In genomic region chr2:28271231-28271913, GRCh38 we compare ENCODE assay signal across 11 cellular contexts.
DNase-seq lines count a peak whose midpoint lies in the region; ATAC-seq and TF ChIP-seq lines count a peak whose summit lies in the region.
"Had no signal": no experiment of that assay in that cellular context is flagged by ENCODE, and none has a peak within 500 bp of the region (broad histone marks: within the 10 kb centered on the region; RNA-seq: fewer than 3 reads in every experiment).

No MANE protein-coding gene starts in this region.

- peak overlapping the region; percentile 78 for H3K14ac ChIP-seq in IMR-90 (replicated peaks; ENCODE audit: low read depth, low read length)

- H3K23ac ChIP-seq in IMR-90 (ENCODE audit: low read depth, low read length), result no peak overlapping the region; the same call in 1 of the 2 replicates

- intact Hi-C loops in Calu3 (cut with micrococcal nuclease; ENCODE audit: unreplicated experiment), result no loop called here
- intact Hi-C loops in IMR-90 (cut with micrococcal nuclease), result no loop called here
- intact Hi-C loops in body of pancreas (cut with DNase I), result no loop called here

- H3K4me2 ChIP-seq in IMR-90 (ENCODE audit: low read depth, low read length), result peak overlapping the region; percentile 63; the same call in 1 of the 2 replicates

- peak overlapping the region; percentile 53 for H2AFZ ChIP-seq in IMR-90 (replicated peaks; ENCODE audit: low read length, poor library complexity)

- H3K27ac Mint-ChIP-seq in Calu3 (ENCODE audit: unreplicated experiment) (peak overlapping the region; percentile 18), osteocyte (ENCODE audit: unreplicated experiment) (peak overlapping the region; percentile 45)
- peak overlapping the region; percentile 75 for H3K27ac Mint-ChIP-seq in activated naive CD8-positive, alpha-beta T cell treated with anti-CD3 and anti-CD28 coated beads, Interleukin-2, amount 10 ng/mL, durations not matched to agents 7 days and 5 days

- H3K4ac ChIP-seq in IMR-90 (ENCODE audit: low read depth, low read length), result peak overlapping the region; percentile 57; the same call in 1 of the 2 replicates

- H3K18ac ChIP-seq in IMR-90 (ENCODE audit: low read depth, low read length), result peak overlapping the region; percentile 34

- peak overlapping the region in 1 of 2 experiments; percentile 55; a peak in 1 of 4 replicates for H4K8ac ChIP-seq in IMR-90 (ENCODE audit: low read depth in 2 of 2, low read length in 2 of 2)

- CTCF ChIA-PET in Calu3 (lab: Charles Lee), result no interaction called here
- CTCF ChIA-PET in IMR-90 (lab: Yijun Ruan, JAX), result no interaction called here

- H3K36me3 Mint-ChIP-seq in Calu3 (ENCODE audit: insufficient read depth, unreplicated experiment) (peaks cover 9% of the 10 kb centered on the region), osteocyte (ENCODE audit: unreplicated experiment) (no peaks in the 10 kb centered on the region)
- H3K36me3 Mint-ChIP-seq in activated naive CD8-positive, alpha-beta T cell treated with anti-CD3 and anti-CD28 coated beads, Interleukin-2, amount 10 ng/mL, durations not matched to agents 7 days and 5 days, result peaks cover 28% of the 10 kb centered on the region

- peaks cover 0 to 10% of the 10 kb centered on the region in 2 experiments; a peak in 1 of 4 replicates for H3K79me1 ChIP-seq in IMR-90 (ENCODE audit: low read depth in 1 of 2, low read length in 2 of 2)

- H4K20me1 ChIP-seq in IMR-90 (ENCODE audit: insufficient read depth, low read length), result no peaks in the 10 kb centered on the region

- H2BK20ac ChIP-seq in IMR-90 (ENCODE audit: low read depth, low read length), result peak overlapping the region; percentile 79; the same call in 1 of the 2 replicates

- peak overlapping the region; percentile 82; the same call in 1 of the 2 replicates for H2AK5ac ChIP-seq in IMR-90 (ENCODE audit: low read depth, low read length)

- no peak overlapping the region for H2AK9ac ChIP-seq in IMR-90 (replicated peaks; ENCODE audit: low read depth, low read length, poor library complexity)

- no peak for TF ChIP-seq POLR2A in IMR-90 (IDR thresholded peaks at IDR 0.05; ENCODE audit: low read depth, low read length)
- TF ChIP-seq POLR2A in body of pancreas (IDR thresholded peaks at IDR 0.05), result no peak

- in situ Hi-C loops in IMR-90 (cut with MboI; ENCODE audit: low sequenced_read_pairs), result no loop called here

- H3K9ac ChIP-seq in IMR-90 (ENCODE audit: low read depth, low read length), result no peak overlapping the region

- no peaks in the 10 kb centered on the region for H3K27me3 Mint-ChIP-seq in Calu3 (ENCODE audit: unreplicated experiment)
- H3K27me3 Mint-ChIP-seq in activated naive CD8-positive, alpha-beta T cell treated with anti-CD3 and anti-CD28 coated beads, Interleukin-2, amount 10 ng/mL, durations not matched to agents 7 days and 5 days, result no peaks in the 10 kb centered on the region
- H3K27me3 Mint-ChIP-seq in osteocyte (ENCODE audit: unreplicated experiment), result no peaks in the 10 kb centered on the region

- H4K5ac ChIP-seq in IMR-90 (ENCODE audit: low read depth, low read length), result peak overlapping the region; percentile 22; the same call in 1 of the 2 replicates

- peak overlapping the region; percentile 77; the same call in 1 of the 3 replicates for H2BK15ac ChIP-seq in IMR-90 (ENCODE audit: low read depth, low read length)

- ATAC-seq in IMR-90 (ENCODE audit: low read depth) (no peak), HG03460 (IDR thresholded peaks at IDR 0.05; ENCODE audit: unreplicated experiment) (no peak), body of pancreas (no peak)
- ATAC-seq in activated naive CD8-positive, alpha-beta T cell treated with anti-CD3 and anti-CD28 coated beads, Interleukin-2, amount 10 ng/mL, durations not matched to agents 7 days and 5 days (ENCODE audit: low read depth), result peak; percentile 48
- ATAC-seq: psoas muscle had no signal

- H3K9me3 ChIP-seq in IMR-90 (ENCODE audit: control insufficient read depth, insufficient read depth, low read length), result no peaks in the 10 kb centered on the region
- no peaks in the 10 kb centered on the region for H3K9me3 ChIP-seq in body of pancreas
- H3K9me3 ChIP-seq: adrenal gland, psoas muscle had no signal

- no peaks in the 10 kb centered on the region for H3K9me3 Mint-ChIP-seq in Calu3 (ENCODE audit: low read depth, unreplicated experiment)
- H3K9me3 Mint-ChIP-seq in activated naive CD8-positive, alpha-beta T cell treated with anti-CD3 and anti-CD28 coated beads, Interleukin-2, amount 10 ng/mL, durations not matched to agents 7 days and 5 days, result peaks cover 3% of the 10 kb centered on the region
- no peaks in the 10 kb centered on the region for H3K9me3 Mint-ChIP-seq in osteocyte (ENCODE audit: unreplicated experiment)

- H2BK5ac ChIP-seq in IMR-90 (ENCODE audit: low read depth, low read length, poor library complexity, severe bottlenecking), result peak overlapping the region; percentile 63

- H3K36me3 ChIP-seq in IMR-90 (ENCODE audit: control insufficient read depth, insufficient read depth, low read length) (no peaks in the 10 kb centered on the region), body of pancreas (replicated peaks in 1 of 2; ENCODE audit: insufficient read depth in 1 of 2, low read depth in 2 of 2) (no peaks in the 10 kb centered on the region)
- H3K36me3 ChIP-seq: adrenal gland had no signal

- 44% methylated on average over 1 of the region's 3 CpGs; no CpG with 5 or more reads in 1 of the 2 experiments for WGBS in IMR-90 (ENCODE audit: extremely low coverage in 2 of 2, insufficient read length in 1 of 2), 2 experiments
- WGBS in body of pancreas, 2 donors, result 86% methylated on average over 3 of the region's 3 CpGs

- H4K91ac ChIP-seq in IMR-90 (ENCODE audit: insufficient read depth, low read depth, low read length), result no peak overlapping the region

- no peaks in the 10 kb centered on the region for H3K27me3 ChIP-seq in IMR-90 (ENCODE audit: control insufficient read depth, insufficient read depth, low read length)
- no peaks in the 10 kb centered on the region for H3K27me3 ChIP-seq in body of pancreas
- H3K27me3 ChIP-seq: adrenal gland had no signal

- no peak overlapping the region for H3K4me3 Mint-ChIP-seq in Calu3 (ENCODE audit: low read depth, unreplicated experiment)
- peak overlapping the region; percentile 64 for H3K4me3 Mint-ChIP-seq in activated naive CD8-positive, alpha-beta T cell treated with anti-CD3 and anti-CD28 coated beads, Interleukin-2, amount 10 ng/mL, durations not matched to agents 7 days and 5 days
- H3K4me3 Mint-ChIP-seq in osteocyte (ENCODE audit: unreplicated experiment), result no peak overlapping the region

- DNase-seq in Calu3, result no peak
- DNase-seq in IMR-90, result no peak
- no peak for DNase-seq in activated naive CD8-positive, alpha-beta T cell treated with anti-CD3 and anti-CD28 coated beads, Interleukin-2, amount 10 ng/mL, durations not matched to agents 7 days and 5 days
- DNase-seq in osteocyte (ENCODE audit: extremely low spot score, unreplicated experiment), result no peak
- no peak for DNase-seq in NCI-H510A treated with DMSO at 0.1 percent for 48 hours (lab: John Stamatoyannopoulos, UW)
- no peak for DNase-seq in body of pancreas
- DNase-seq: kidney; NK-92 treated with Interleukin-12 subunit alpha and Interleukin-12 subunit beta, amount 100 ng/mL, for 24 hours; psoas muscle had no signal

- dilution Hi-C loops in IMR-90 (cut with HindIII; ENCODE audit: low sequenced_read_pairs, unreplicated experiment), result no loop called here

- H3K27ac ChIP-seq in IMR-90 (ENCODE audit: insufficient read depth, low read length) (no peak overlapping the region), body of pancreas (no peak overlapping the region)
- H3K27ac ChIP-seq: adrenal gland, psoas muscle had no signal

- no peak for TF ChIP-seq RAD21 in IMR-90 (IDR thresholded peaks at IDR 0.05; ENCODE audit: low read length)

- peaks cover 36% of the 10 kb centered on the region for H3K9me1 ChIP-seq in IMR-90 (ENCODE audit: insufficient read depth, low read length)

- H3K4me1 ChIP-seq in IMR-90 (ENCODE audit: control insufficient read depth, insufficient read depth, low read length) (peaks cover 30% of the 10 kb centered on the region), body of pancreas (peaks cover 13% of the 10 kb centered on the region)

- no peak overlapping the region for H3K56ac ChIP-seq in IMR-90 (ENCODE audit: extremely low read depth, insufficient read depth, low read length)

- TF ChIP-seq CTCF in Calu3 (IDR thresholded peaks at IDR 0.05; ENCODE audit: unreplicated experiment) (no peak), IMR-90 (conservative IDR thresholded peaks at IDR 0.05; ENCODE audit: low read depth, low read length) (no peak), osteocyte (IDR thresholded peaks at IDR 0.05) (no peak), body of pancreas (IDR thresholded peaks at IDR 0.05) (no peak)

- BruUV-seq in Calu3 (replicated peaks; lab: Mats Ljungman, UMichigan), result no TSS peak
- BruUV-seq in IMR-90 (replicated peaks; lab: Mats Ljungman, UMichigan), result no TSS peak

- H3K4me3 ChIP-seq in IMR-90 (ENCODE audit: insufficient read depth, low read depth, low read length) (no peak overlapping the region), body of pancreas (no peak overlapping the region)
- H3K4me3 ChIP-seq: adrenal gland, psoas muscle had no signal

- H3K4me1 Mint-ChIP-seq in Calu3 (ENCODE audit: low read depth, unreplicated experiment), result peaks cover 74% of the 10 kb centered on the region
- H3K4me1 Mint-ChIP-seq in activated naive CD8-positive, alpha-beta T cell treated with anti-CD3 and anti-CD28 coated beads, Interleukin-2, amount 10 ng/mL, durations not matched to agents 7 days and 5 days, result peaks cover 40% of the 10 kb centered on the region
- peaks cover 46% of the 10 kb centered on the region for H3K4me1 Mint-ChIP-seq in osteocyte (ENCODE audit: unreplicated experiment)

- peak overlapping the region; percentile 67 for H2BK120ac ChIP-seq in IMR-90 (ENCODE audit: low read depth, low read length)

- POLR2A ChIA-PET in IMR-90 (lab: Charles Lee; ENCODE audit: unreplicated experiment), result no interaction called here
- POLR2A ChIA-PET in activated naive CD8-positive, alpha-beta T cell treated with anti-CD3 and anti-CD28 coated beads, Interleukin-2, amount 10 ng/mL, durations not matched to agents 7 days and 5 days (lab: Charles Lee), result interaction anchor here (1.5 kb wide), 1 partner anchor 119 kb away, joined by 4 read pairs; no protein-coding TSS in a partner anchor

TF ChIP-seq in IMR-90, 13 proteins besides CTCF, POLR2A, EP300 and RAD21 (continues in another document):
- TF ChIP-seq RFX5 (IDR thresholded peaks at IDR 0.05; ENCODE audit: low read depth, low read length) (no peak), SMC3 (IDR thresholded peaks at IDR 0.05; ENCODE audit: low read depth, low read length) (no peak), BHLHE40 (IDR thresholded peaks at IDR 0.05; ENCODE audit: low read depth, low read length) (no peak), ELK1 (IDR thresholded peaks at IDR 0.05; ENCODE audit: borderline replicate concordance, low read depth, low read length) (no peak)

Comparison
In these comparisons a context has a peak if more than half of its experiments do, and no peak if none do; other contexts are left out.
1. H3K27ac Mint-ChIP-seq: peak in every context shown above with its lines; median percentile 75 in activated naive CD8-positive, alpha-beta T cell treated with anti-CD3 and anti-CD28 coated beads, Interleukin-2, amount 10 ng/mL, durations not matched to agents 7 days and 5 days; 45 in osteocyte; 18 in Calu3.